8 cellular contexts compared by ENCODE assay signal in the genomic region with DNA sequence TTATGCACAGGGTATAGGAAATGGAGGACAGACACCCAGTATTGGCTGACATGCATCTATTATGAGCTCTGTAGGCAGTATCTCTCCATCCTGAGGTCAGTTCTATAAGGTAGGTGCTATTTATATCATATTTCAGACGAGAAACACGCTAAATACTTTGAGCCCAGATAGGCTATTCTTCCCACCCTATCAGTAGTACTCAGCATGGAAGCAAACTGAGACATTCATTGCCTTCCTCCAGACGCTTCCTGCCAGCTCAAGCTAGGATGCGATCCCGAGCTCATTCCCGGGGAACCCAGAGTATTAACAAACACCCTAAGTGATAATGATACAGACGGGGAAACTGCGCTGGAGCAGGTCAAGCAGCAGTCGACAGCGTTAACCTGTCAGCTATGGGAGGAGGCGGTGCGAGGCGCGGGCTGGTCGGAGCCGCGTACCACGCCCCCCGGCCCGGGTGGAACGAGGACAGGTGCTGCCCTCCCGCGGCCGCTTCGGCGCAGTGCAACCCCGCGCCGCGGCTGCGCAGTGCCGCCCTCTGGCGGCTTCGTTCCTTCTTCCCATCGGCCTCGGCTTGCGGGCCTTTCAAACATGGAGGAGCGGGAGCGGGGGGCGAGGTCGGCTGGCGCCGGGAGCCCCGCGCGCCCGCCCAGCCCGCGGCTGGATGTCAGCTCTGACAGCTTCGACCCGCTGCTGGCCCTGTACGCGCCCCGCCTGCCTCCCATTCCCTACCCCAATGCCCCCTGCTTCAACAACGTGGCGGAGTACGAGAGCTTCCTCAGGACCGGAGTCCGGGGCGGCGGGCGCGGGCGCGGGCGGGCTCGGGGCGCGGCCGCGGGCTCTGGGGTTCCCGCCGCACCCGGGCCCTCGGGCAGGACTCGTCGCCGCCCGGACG. TPM values are rescaled to one million over a fixed set of nuclear protein-coding genes. Genes with fewer than 3 reads are reported as not detected.
DNase-seq lines count a peak whose midpoint lies in the region; ATAC-seq and TF ChIP-seq lines count a peak whose summit lies in the region.

Gene LSM11, plus strand, starts transcription at position 550 of the 892 bp plus-strand sequence. Its CDS starts 39 bp downstream, at position 589.

- peak within 1 kb of the TSS; percentile 93 for H2AFZ ChIP-seq in SU-DHL-6 (ENCODE audit: low read depth, low read length, severe bottlenecking)

- peaks cover 0 to 20% (median 12%) of the 10 kb centered on the region in 9 donors for H3K4me1 ChIP-seq in heart right ventricle
- peaks cover 16% of the 10 kb centered on the region for H3K4me1 ChIP-seq in upper lobe of right lung

- H3K4me2 ChIP-seq in SU-DHL-6 (ENCODE audit: low read depth, low read length, poor library complexity, severe bottlenecking): peak within 1 kb of the TSS; percentile 75

- H3F3A ChIP-seq in SU-DHL-6 (ENCODE audit: insufficient read depth): peaks cover 16% of the 10 kb centered on the region; the same call in 1 of the 2 replicates

- H3K9me3 ChIP-seq in SU-DHL-6 (ENCODE audit: insufficient read depth, low read length) (no peaks in the 10 kb centered on the region), heart right ventricle (no peaks in the 10 kb centered on the region), upper lobe of right lung (no peaks in the 10 kb centered on the region)

- H3K9me3 Mint-ChIP-seq in activated naive CD8-positive, alpha-beta T cell treated with anti-CD3 and anti-CD28 coated beads, Interleukin-2, amount 50 U/mL, for 24 hours: no peaks in the 10 kb centered on the region
- no peaks in the 10 kb centered on the region for H3K9me3 Mint-ChIP-seq in progenitor cell of endocrine pancreas (ENCODE audit: low read depth)

- H4K20me1 ChIP-seq in SU-DHL-6 (ENCODE audit: low read depth, low read length): no peaks in the 10 kb centered on the region

- H3K36me3 ChIP-seq in SU-DHL-6 (ENCODE audit: low read length) (peaks cover 16% of the 10 kb centered on the region; the same call in 1 of the 2 replicates), heart right ventricle (peaks cover 0 to 18% (median 0%) of the 10 kb centered on the region in 9 donors), upper lobe of right lung (no peaks in the 10 kb centered on the region)

- ATAC-seq in HG02642 (IDR thresholded peaks at IDR 0.05; ENCODE audit: poor library complexity, unreplicated experiment) (peak; percentile 91), heart right ventricle (peak; percentile 90 to 97 (median 96)), upper lobe of right lung (peak; percentile 100)
- ATAC-seq in activated naive CD8-positive, alpha-beta T cell treated with anti-CD3 and anti-CD28 coated beads, Interleukin-2, amount 50 U/mL, for 24 hours: peak; percentile 91

- H3K9me2 ChIP-seq in SU-DHL-6 (replicated peaks; ENCODE audit: insufficient read depth, low read length): no peaks in the 10 kb centered on the region

- peak within 1 kb of the TSS; percentile 65 for H3K9ac ChIP-seq in SU-DHL-6 (ENCODE audit: low read length)

- H3K36me3 Mint-ChIP-seq in activated naive CD8-positive, alpha-beta T cell treated with anti-CD3 and anti-CD28 coated beads, Interleukin-2, amount 50 U/mL, for 24 hours (ENCODE audit: low read depth): peaks cover 9% of the 10 kb centered on the region
- peaks cover 3% of the 10 kb centered on the region for H3K36me3 Mint-ChIP-seq in progenitor cell of endocrine pancreas (ENCODE audit: insufficient read depth)

- H3K79me2 ChIP-seq in SU-DHL-6 (ENCODE audit: insufficient read depth, low read length): peaks cover 14% of the 10 kb centered on the region; the same call in 1 of the 2 replicates

- H3K4me1 Mint-ChIP-seq in activated naive CD8-positive, alpha-beta T cell treated with anti-CD3 and anti-CD28 coated beads, Interleukin-2, amount 50 U/mL, for 24 hours: peaks cover 34% of the 10 kb centered on the region
- peaks cover 5% of the 10 kb centered on the region for H3K4me1 Mint-ChIP-seq in progenitor cell of endocrine pancreas (ENCODE audit: low read depth)

- peak; percentile 50 for DNase-seq in NCI-H1092 (lab: John Stamatoyannopoulos, UW)
- DNase-seq in activated naive CD8-positive, alpha-beta T cell treated with anti-CD3 and anti-CD28 coated beads, Interleukin-2, amount 50 U/mL, for 24 hours: peak; percentile 93
- DNase-seq in heart right ventricle: peak; percentile 85 to 89
- peak; percentile 91 for DNase-seq in progenitor cell of endocrine pancreas (ENCODE audit: low spot score, unreplicated experiment)
- DNase-seq in upper lobe of right lung: peak; percentile 96

- 0 to 1% methylated on average over 78 to 80 of the region's 80 CpGs for WGBS in heart right ventricle, 2 donors

- H3K27me3 ChIP-seq in SU-DHL-6 (ENCODE audit: low read length) (no peaks in the 10 kb centered on the region), heart right ventricle (no peaks in the 10 kb centered on the region), upper lobe of right lung (no peaks in the 10 kb centered on the region)

- peak; percentile 100 for TF ChIP-seq CTCF in GM12875 (IDR thresholded peaks at IDR 0.05; ENCODE audit: borderline replicate concordance, insufficient read depth, low read depth, low read length)
- peak; percentile 95 for TF ChIP-seq CTCF in SU-DHL-6 (IDR thresholded peaks at IDR 0.05; ENCODE audit: insufficient read depth, low read length, poor library complexity, severe bottlenecking)
- TF ChIP-seq CTCF in heart right ventricle (IDR thresholded peaks at IDR 0.05): peak; percentile 99 to 100 (median 100)
- TF ChIP-seq CTCF in progenitor cell of endocrine pancreas (IDR thresholded peaks at IDR 0.05; ENCODE audit: unreplicated experiment): peak; percentile 100
- peak; percentile 99 for TF ChIP-seq CTCF in upper lobe of right lung (IDR thresholded peaks at IDR 0.05)

- H3K27ac ChIP-seq in SU-DHL-6 (ENCODE audit: low read depth, low read length): peak within 1 kb of the TSS; percentile 11; the same call in 1 of the 2 replicates
- H3K27ac ChIP-seq in heart right ventricle: peak within 1 kb of the TSS in 8 of 10 donors; percentile 28 to 86 (median 48)
- H3K27ac ChIP-seq in upper lobe of right lung: peak within 1 kb of the TSS; percentile 47

- H3K4me3 ChIP-seq in GM12875 (ENCODE audit: low read depth, low read length) (peak within 1 kb of the TSS; percentile 86), SU-DHL-6 (ENCODE audit: insufficient read depth, low read length, poor library complexity, severe bottlenecking) (peak within 1 kb of the TSS; percentile 61), heart right ventricle (peak within 1 kb of the TSS; percentile 68 to 97 (median 84)), upper lobe of right lung (peak within 1 kb of the TSS; percentile 81)

- peak within 1 kb of the TSS; percentile 93 for H3K4me3 Mint-ChIP-seq in activated naive CD8-positive, alpha-beta T cell treated with anti-CD3 and anti-CD28 coated beads, Interleukin-2, amount 50 U/mL, for 24 hours
- H3K4me3 Mint-ChIP-seq in progenitor cell of endocrine pancreas (ENCODE audit: low read depth): peak within 1 kb of the TSS; percentile 93

- intact Hi-C loops in heart right ventricle (cut with DNase I) (loop anchor here in 2 of 10 donors (2.0 to 5.0 kb wide), 2 partner anchors 415 to 416 kb away; no protein-coding TSS in a partner anchor), upper lobe of right lung (cut with DNase I) (no loop called here)

- H3K27ac Mint-ChIP-seq in activated naive CD8-positive, alpha-beta T cell treated with anti-CD3 and anti-CD28 coated beads, Interleukin-2, amount 50 U/mL, for 24 hours: peak within 1 kb of the TSS; percentile 89
- H3K27ac Mint-ChIP-seq in progenitor cell of endocrine pancreas: peak within 1 kb of the TSS; percentile 33

- no peaks in the 10 kb centered on the region for H3K27me3 Mint-ChIP-seq in activated naive CD8-positive, alpha-beta T cell treated with anti-CD3 and anti-CD28 coated beads, Interleukin-2, amount 50 U/mL, for 24 hours
- H3K27me3 Mint-ChIP-seq in progenitor cell of endocrine pancreas: peaks cover 11% of the 10 kb centered on the region

RNA-seq across cellular contexts. Expression of gene LSM11, which starts in this region (rescaled TPM):
- total RNA-seq in heart right ventricle: 1 to 10 TPM in 9 of 10 donors, under 1 TPM in 1; 0.98 to 2.2 (median 1.7) TPM
- 1 to 10 TPM in 1 of 2 donors, under 1 TPM in 1; 0.66 to 1.4 TPM for polyA plus RNA-seq in heart right ventricle
- 5.5 and 6.3 TPM in 2 replicates for total RNA-seq in progenitor cell of endocrine pancreas
- 3.0 TPM for total RNA-seq in upper lobe of right lung

Comparison
In these comparisons a context has a peak if more than half of its experiments do, and no peak if none do; other contexts are left out.
1. Peak in every context shown above with its lines: DNase-seq, ATAC-seq, H3K4me3 ChIP-seq and H3K27ac ChIP-seq.